Comparison of ENCODE assay signal across 10 cellular contexts in genomic region chr19:55319786-55320185, GRCh38. TPM values are rescaled to one million over a fixed set of nuclear protein-coding genes. Genes with fewer than 3 reads are reported as not detected.
DNase-seq lines count a peak whose midpoint lies in the region; ATAC-seq, FAIRE-seq and TF ChIP-seq lines count a peak whose summit lies in the region.
"Had no signal": no experiment of that assay in that cellular context is flagged by ENCODE, and none has a peak within 500 bp of the region (broad histone marks: within the 10 kb centered on the region; RNA-seq: fewer than 3 reads in every experiment).

No MANE protein-coding gene starts in this region.

- WGBS in H1 (ENCODE audit: extremely low coverage in 1 of 2, insufficient coverage in 1 of 2, insufficient read length in 1 of 2, insufficient replicate concordance in 2 of 2, low coverage in 1 of 2, low lambda C conversion rate in 2 of 2, missing lambda C conversion rate in 1 of 2), 2 experiments: 10% methylated on average over 21 of the region's 21 CpGs; no CpG with 5 or more reads in 1 of the 2 experiments

- POLR2A ChIA-PET in H1 (lab: Charles Lee; ENCODE audit: partially characterized antibody): interaction anchor here (0.6 to 4.3 kb wide), 6 partner anchors 14 to 254 kb away, joined by 3 to 23 read pairs (median 9); partner anchors contain the start of genes KMT5C and UBE2S
- POLR2A ChIA-PET in activated CD4-positive, alpha-beta memory T cell treated with anti-CD3 and anti-CD28 coated beads for 36 hours (lab: Charles Lee): no interaction called here

- H2BK120ac ChIP-seq in H1 (replicated peaks; ENCODE audit: low read depth, low read length): no peak overlapping the region

- H3K27ac Mint-ChIP-seq in nephron: peak overlapping the region in 1 of 3 experiments; percentile 49
- no peak overlapping the region for H3K27ac Mint-ChIP-seq in activated CD4-positive, alpha-beta memory T cell treated with anti-CD3 and anti-CD28 coated beads for 36 hours
- H3K27ac Mint-ChIP-seq: activated naive CD8-positive, alpha-beta T cell treated with anti-CD3 and anti-CD28 coated beads, Interleukin-2, amount 50 U/mL, for 24 hours; stimulated activated naive CD8-positive, alpha-beta T cell treated with anti-CD3 and anti-CD28 coated beads, Interleukin-15, Interleukin-2, amounts not matched to agents 100 ng/mL and 50 ng/mL, for 24 hours had no signal

- no peak overlapping the region for H2BK5ac ChIP-seq in H1 (ENCODE audit: low read depth, low read length)

- peak overlapping the region; percentile 73 for H4K8ac ChIP-seq in H1 (ENCODE audit: extremely low read depth, insufficient read depth, low read length)

- H3K36me3 ChIP-seq in H1 (ENCODE audit: control insufficient read depth in 2 of 4, insufficient read depth in 4 of 4, low read length in 3 of 4): no peaks in the 10 kb centered on the region

- no peak; a peak in 1 of 3 replicates for TF ChIP-seq POLR2A in H1 (IDR thresholded peaks at IDR 0.05; ENCODE audit: control extremely low read depth in 1 of 2, low read depth in 2 of 2, low read length in 2 of 2)

- no peak for FAIRE-seq in H1 (lab: Jason Lieb, UNC)

- H3K4me3 ChIP-seq in H1 (ENCODE audit: extremely low read depth in 1 of 4, insufficient read depth in 2 of 4, low read depth in 3 of 4, low read length in 4 of 4): peak overlapping the region; percentile 24 to 56 (median 37); a peak in 7 of 8 replicates

- DNase-seq in Daoy (ENCODE audit: low read depth) (peak; percentile 52), NCI-H146 treated with DMSO at 0.1 percent for 48 hours (lab: John Stamatoyannopoulos, UW; ENCODE audit: unreplicated experiment) (peak; percentile 54), H1 (ENCODE audit: low read depth in 1 of 2, low spot score in 2 of 2) (peak; percentile 61 to 93), NCI-H774 (lab: John Stamatoyannopoulos, UW) (no peak)
- no peak for DNase-seq in activated CD4-positive, alpha-beta memory T cell treated with anti-CD3 and anti-CD28 coated beads for 36 hours
- DNase-seq: activated naive CD8-positive, alpha-beta T cell treated with anti-CD3 and anti-CD28 coated beads, Interleukin-2, amount 50 U/mL, for 24 hours had no signal

- peaks cover 2% of the 10 kb centered on the region; the same call in 1 of the 2 replicates for H3K23me2 ChIP-seq in H1 (ENCODE audit: low read depth, low read length)

- no peak overlapping the region for H3K4ac ChIP-seq in H1 (replicated peaks; ENCODE audit: insufficient read length, low read depth, low read length)

- peak overlapping the region; percentile 57 for H4K5ac ChIP-seq in H1 (ENCODE audit: insufficient read length, low read depth, low read length)

- no peak overlapping the region for H3K56ac ChIP-seq in H1 (replicated peaks; ENCODE audit: insufficient read length, low read depth, low read length)

- H3K27ac ChIP-seq in H1 (ENCODE audit: low read depth, low read length): no peak overlapping the region

- TF ChIP-seq CTCF in H1 (IDR thresholded peaks at IDR 0.05; ENCODE audit: control extremely low read depth in 1 of 3, insufficient read depth in 1 of 3, low read depth in 1 of 3, low read length in 3 of 3): no peak
- TF ChIP-seq CTCF in nephron (IDR thresholded peaks at IDR 0.05; ENCODE audit: unreplicated experiment in 3 of 3): no peak

- no peak overlapping the region for H3K23ac ChIP-seq in H1 (ENCODE audit: insufficient read length)

- H3K27me3 ChIP-seq in H1 (replicated peaks in 1 of 4; ENCODE audit: control insufficient read depth in 3 of 4, extremely low read depth in 1 of 4, insufficient read depth in 3 of 4, low read length in 3 of 4): no peaks in the 10 kb centered on the region

- no peaks in the 10 kb centered on the region for H3K9me3 Mint-ChIP-seq in nephron
- H3K9me3 Mint-ChIP-seq in activated CD4-positive, alpha-beta memory T cell treated with anti-CD3 and anti-CD28 coated beads for 36 hours: no peaks in the 10 kb centered on the region
- H3K9me3 Mint-ChIP-seq: activated naive CD8-positive, alpha-beta T cell treated with anti-CD3 and anti-CD28 coated beads, Interleukin-2, amount 50 U/mL, for 24 hours; stimulated activated naive CD8-positive, alpha-beta T cell treated with anti-CD3 and anti-CD28 coated beads, Interleukin-15, Interleukin-2, amounts not matched to agents 100 ng/mL and 50 ng/mL, for 24 hours had no signal

- H3K9ac ChIP-seq in H1 (replicated peaks in 1 of 4; ENCODE audit: extremely low read depth in 1 of 4, low read depth in 3 of 4, low read length in 3 of 4): no peak overlapping the region; a peak in 1 of 7 replicates

- no peaks in the 10 kb centered on the region for H3K9me3 ChIP-seq in H1 (ENCODE audit: insufficient read depth in 2 of 2, low read depth in 1 of 2, low read length in 1 of 2)

- intact Hi-C loops in activated CD4-positive, alpha-beta memory T cell treated with anti-CD3 and anti-CD28 coated beads for 36 hours (cut with micrococcal nuclease): no loop called here

- H3K79me1 ChIP-seq in H1 (ENCODE audit: low read depth, low read length): no peaks in the 10 kb centered on the region

- peak overlapping the region; percentile 77 to 80 for H3K4me2 ChIP-seq in H1 (ENCODE audit: insufficient read depth in 1 of 2, low read depth in 2 of 2, low read length in 2 of 2)

- no peak overlapping the region for H2BK20ac ChIP-seq in H1 (ENCODE audit: low read length)

- CTCF ChIA-PET in H1 (lab: Charles Lee; ENCODE audit: partially characterized antibody): interaction anchor here (1.5 to 1.6 kb wide), 2 partner anchors 18 to 28 kb away, joined by 7 read pairs; no protein-coding TSS in a partner anchor
- CTCF ChIA-PET in activated CD4-positive, alpha-beta memory T cell treated with anti-CD3 and anti-CD28 coated beads for 36 hours (lab: Charles Lee): interaction anchor here (2.7 kb wide), 1 partner anchor 18 kb away, joined by 13 read pairs; no protein-coding TSS in a partner anchor

- no peak overlapping the region for H4K91ac ChIP-seq in H1 (replicated peaks; ENCODE audit: insufficient read length, low read length)

- peak overlapping the region; percentile 97; the same call in 1 of the 2 replicates for H2BK15ac ChIP-seq in H1 (ENCODE audit: low read length)

- no peaks in the 10 kb centered on the region for H4K20me1 ChIP-seq in H1 (replicated peaks in 1 of 2; ENCODE audit: control insufficient read depth in 1 of 2, insufficient read depth in 2 of 2, low read length in 2 of 2)

- H2BK12ac ChIP-seq in H1 (ENCODE audit: low read depth, low read length): 0 out of 2 replicates have a peak overlapping the region, but pooled peaks have one; percentile 60

- TF ChIP-seq RAD21 in H1 (IDR thresholded peaks at IDR 0.05 in 1 of 2, conservative IDR thresholded peaks at IDR 0.05 in 1 of 2; ENCODE audit: low read depth in 2 of 2, low read length in 2 of 2): no peak

- TF ChIP-seq EP300 in H1 (IDR thresholded peaks at IDR 0.05; ENCODE audit: borderline replicate concordance in 1 of 2, low read depth in 2 of 2, low read length in 2 of 2): no peak

- no peak overlapping the region for H3K14ac ChIP-seq in H1 (ENCODE audit: insufficient read length)

- H3K4me3 Mint-ChIP-seq in nephron: peak overlapping the region; percentile 61 to 80 (median 75)
- no peak overlapping the region for H3K4me3 Mint-ChIP-seq in activated CD4-positive, alpha-beta memory T cell treated with anti-CD3 and anti-CD28 coated beads for 36 hours
- H3K4me3 Mint-ChIP-seq: activated naive CD8-positive, alpha-beta T cell treated with anti-CD3 and anti-CD28 coated beads, Interleukin-2, amount 50 U/mL, for 24 hours; stimulated activated naive CD8-positive, alpha-beta T cell treated with anti-CD3 and anti-CD28 coated beads, Interleukin-15, Interleukin-2, amounts not matched to agents 100 ng/mL and 50 ng/mL, for 24 hours had no signal

- no peaks in the 10 kb centered on the region for H3K36me3 Mint-ChIP-seq in nephron (ENCODE audit: low read depth)
- no peaks in the 10 kb centered on the region for H3K36me3 Mint-ChIP-seq in activated CD4-positive, alpha-beta memory T cell treated with anti-CD3 and anti-CD28 coated beads for 36 hours

- H3K27me3 Mint-ChIP-seq in nephron (ENCODE audit: low read depth): peaks cover 14% of the 10 kb centered on the region
- peaks cover 9% of the 10 kb centered on the region for H3K27me3 Mint-ChIP-seq in activated CD4-positive, alpha-beta memory T cell treated with anti-CD3 and anti-CD28 coated beads for 36 hours

- ATAC-seq in HG03097 (IDR thresholded peaks at IDR 0.05; ENCODE audit: low FRiP score, unreplicated experiment) (no peak), HG02678 (IDR thresholded peaks at IDR 0.05; ENCODE audit: unreplicated experiment) (no peak)
- ATAC-seq: activated naive CD8-positive, alpha-beta T cell treated with anti-CD3 and anti-CD28 coated beads, Interleukin-2, amount 50 U/mL, for 24 hours had no signal

- peaks cover 0 to 10% (median 5%) of the 10 kb centered on the region in 4 experiments; a peak in 6 of 7 replicates for H3K4me1 ChIP-seq in H1 (replicated peaks in 1 of 4; ENCODE audit: control insufficient read depth in 3 of 4, insufficient read depth in 4 of 4, low read length in 3 of 4)

- H3K79me2 ChIP-seq in H1 (ENCODE audit: control insufficient read depth in 1 of 2, insufficient read depth in 2 of 2, low read length in 2 of 2): no peaks in the 10 kb centered on the region

- no peak overlapping the region for H2AK5ac ChIP-seq in H1 (ENCODE audit: low read depth, low read length)

- peak overlapping the region; percentile 74 for H2AFZ ChIP-seq in H1 (ENCODE audit: low read length)

- H3K4me1 Mint-ChIP-seq in nephron: no peaks in the 10 kb centered on the region
- no peaks in the 10 kb centered on the region for H3K4me1 Mint-ChIP-seq in activated CD4-positive, alpha-beta memory T cell treated with anti-CD3 and anti-CD28 coated beads for 36 hours (ENCODE audit: low read depth)
- H3K4me1 Mint-ChIP-seq: activated naive CD8-positive, alpha-beta T cell treated with anti-CD3 and anti-CD28 coated beads, Interleukin-2, amount 50 U/mL, for 24 hours had no signal

- H3K18ac ChIP-seq in H1 (ENCODE audit: extremely low read depth, low read length): peak overlapping the region; percentile 97

RNA-seq across cellular contexts. Expression of gene TMEM150B, which starts 5.4 kb away (rescaled TPM):
- total RNA-seq in Daoy (2014; rRNA removed; shearing (Covaris generic)): not detected in 2 replicates
- total RNA-seq in H1 (2021; fragmentation: NEBNext Ultra II Directional; extraction: Animal tissue kit (Norgen Biotek cat#: 25700)): 0.88 and 0.91 TPM in 2 replicates
- 0.41 and 0.46 TPM in 2 replicates for polyA plus RNA-seq in H1 (2011; rRNA removed)
- 0.39 TPM for polyA plus RNA-seq in H1 (2011; cell fraction: cytosol; rRNA removed)
- polyA plus RNA-seq in H1 (2011; cell fraction: nucleus; rRNA removed): 0.27 TPM
- polyA plus RNA-seq in H1 (2012, experiment 1 of 2): 0.20 to 0.63 TPM (median 0.27 TPM) in 3 of 4 replicates, not detected in the other
- 0.31 TPM for polyA plus RNA-seq in H1 (2012, experiment 2 of 2)
- polyA plus RNA-seq in H1 (2013, experiment 1 of 2): 0.34 TPM
- polyA plus RNA-seq in H1 (2013, experiment 2 of 2): 0.22 TPM
- 0.35 TPM in 1 of 2 replicates, not detected in the other for polyA minus RNA-seq in H1 (2011; rRNA and poly(A)+ RNA removed)
- not detected for polyA minus RNA-seq in H1 (2011; cell fraction: cytosol; rRNA and poly(A)+ RNA removed)
- not detected for polyA minus RNA-seq in H1 (2011; cell fraction: nucleus; rRNA and poly(A)+ RNA removed)
- total RNA-seq in activated CD4-positive, alpha-beta memory T cell treated with anti-CD3 and anti-CD28 coated beads for 36 hours: not detected

RNA-seq across cellular contexts. Expression of gene KMT5C, which starts 19.9 kb away (rescaled TPM):
- total RNA-seq in Daoy (2014; rRNA removed; shearing (Covaris generic)): 8.5 and 8.9 TPM in 2 replicates
- total RNA-seq in H1 (2021; fragmentation: NEBNext Ultra II Directional; extraction: Animal tissue kit (Norgen Biotek cat#: 25700)): 31.5 and 33.4 TPM in 2 replicates
- polyA plus RNA-seq in H1 (2011; rRNA removed): 24.9 and 59.4 TPM in 2 replicates
- 51.5 TPM for polyA plus RNA-seq in H1 (2011; cell fraction: cytosol; rRNA removed)
- polyA plus RNA-seq in H1 (2011; cell fraction: nucleus; rRNA removed): 148 TPM
- polyA plus RNA-seq in H1 (2012, experiment 1 of 2): 23.9 to 39.0 TPM (median 36.7 TPM) in 4 replicates
- polyA plus RNA-seq in H1 (2012, experiment 2 of 2): 19.9 TPM
- 19.6 TPM for polyA plus RNA-seq in H1 (2013, experiment 1 of 2)
- 16.4 TPM for polyA plus RNA-seq in H1 (2013, experiment 2 of 2)
- polyA minus RNA-seq in H1 (2011; rRNA and poly(A)+ RNA removed): 11.4 and 23.8 TPM in 2 replicates
- polyA minus RNA-seq in H1 (2011; cell fraction: cytosol; rRNA and poly(A)+ RNA removed): 15.4 TPM
- polyA minus RNA-seq in H1 (2011; cell fraction: nucleus; rRNA and poly(A)+ RNA removed): 45.0 TPM
- 10 to 100 TPM; 34.2 to 35.2 TPM for total RNA-seq in activated CD4-positive, alpha-beta memory T cell treated with anti-CD3 and anti-CD28 coated beads for 36 hours

RNA-seq across cellular contexts. Expression of gene COX6B2, which starts 34.7 kb away (rescaled TPM):
- total RNA-seq in Daoy (2014; rRNA removed; shearing (Covaris generic)): not detected in 2 replicates
- total RNA-seq in H1 (2021; fragmentation: NEBNext Ultra II Directional; extraction: Animal tissue kit (Norgen Biotek cat#: 25700)): 6.4 and 6.5 TPM in 2 replicates
- 4.9 and 12.2 TPM in 2 replicates for polyA plus RNA-seq in H1 (2011; rRNA removed)
- polyA plus RNA-seq in H1 (2011; cell fraction: cytosol; rRNA removed): 8.4 TPM
- polyA plus RNA-seq in H1 (2011; cell fraction: nucleus; rRNA removed): 45.5 TPM
- 3.7 to 7.0 TPM (median 4.7 TPM) in 4 replicates for polyA plus RNA-seq in H1 (2012, experiment 1 of 2)
- 2.4 TPM for polyA plus RNA-seq in H1 (2012, experiment 2 of 2)
- polyA plus RNA-seq in H1 (2013, experiment 1 of 2): 4.6 TPM
- 3.5 TPM for polyA plus RNA-seq in H1 (2013, experiment 2 of 2)
- 2.6 and 7.3 TPM in 2 replicates for polyA minus RNA-seq in H1 (2011; rRNA and poly(A)+ RNA removed)
- 3.2 TPM for polyA minus RNA-seq in H1 (2011; cell fraction: cytosol; rRNA and poly(A)+ RNA removed)
- polyA minus RNA-seq in H1 (2011; cell fraction: nucleus; rRNA and poly(A)+ RNA removed): 3.5 TPM
- total RNA-seq in activated CD4-positive, alpha-beta memory T cell treated with anti-CD3 and anti-CD28 coated beads for 36 hours: under 1 TPM; 0.15 to 0.81 TPM

RNA-seq across cellular contexts. Expression of gene BRSK1, which starts 36.0 kb away (rescaled TPM):
- total RNA-seq in Daoy (2014; rRNA removed; shearing (Covaris generic)): 6.3 and 9.0 TPM in 2 replicates
- total RNA-seq in H1 (2021; fragmentation: NEBNext Ultra II Directional; extraction: Animal tissue kit (Norgen Biotek cat#: 25700)): 32.7 and 33.6 TPM in 2 replicates
- 27.6 and 55.2 TPM in 2 replicates for polyA plus RNA-seq in H1 (2011; rRNA removed)
- 51.4 TPM for polyA plus RNA-seq in H1 (2011; cell fraction: cytosol; rRNA removed)
- polyA plus RNA-seq in H1 (2011; cell fraction: nucleus; rRNA removed): 281 TPM
- polyA plus RNA-seq in H1 (2012, experiment 1 of 2): 32.1 to 43.0 TPM (median 39.5 TPM) in 4 replicates
- polyA plus RNA-seq in H1 (2012, experiment 2 of 2): 19.0 TPM
- polyA plus RNA-seq in H1 (2013, experiment 1 of 2): 19.6 TPM
- 16.3 TPM for polyA plus RNA-seq in H1 (2013, experiment 2 of 2)
- polyA minus RNA-seq in H1 (2011; rRNA and poly(A)+ RNA removed): 10.9 and 17.1 TPM in 2 replicates
- 14.6 TPM for polyA minus RNA-seq in H1 (2011; cell fraction: cytosol; rRNA and poly(A)+ RNA removed)
- polyA minus RNA-seq in H1 (2011; cell fraction: nucleus; rRNA and poly(A)+ RNA removed): 30.8 TPM
- total RNA-seq in activated CD4-positive, alpha-beta memory T cell treated with anti-CD3 and anti-CD28 coated beads for 36 hours: 1 to 10 TPM; 3.3 to 5.6 TPM

RNA-seq across cellular contexts. Expression of gene HSPBP1, which starts 39.9 kb away (rescaled TPM):
- 104 and 113 TPM in 2 replicates for total RNA-seq in Daoy (2014; rRNA removed; shearing (Covaris generic))
- total RNA-seq in H1 (2021; fragmentation: NEBNext Ultra II Directional; extraction: Animal tissue kit (Norgen Biotek cat#: 25700)): 63.4 and 68.8 TPM in 2 replicates
- polyA plus RNA-seq in H1 (2011; rRNA removed): 100 and 111 TPM in 2 replicates
- 86.6 TPM for polyA plus RNA-seq in H1 (2011; cell fraction: cytosol; rRNA removed)
- polyA plus RNA-seq in H1 (2011; cell fraction: nucleus; rRNA removed): 74.0 TPM
- polyA plus RNA-seq in H1 (2012, experiment 1 of 2): 44.6 to 69.6 TPM (median 66.9 TPM) in 4 replicates
- 84.2 TPM for polyA plus RNA-seq in H1 (2012, experiment 2 of 2)
- polyA plus RNA-seq in H1 (2013, experiment 1 of 2): 34.0 TPM
- 34.1 TPM for polyA plus RNA-seq in H1 (2013, experiment 2 of 2)
- 16.1 and 17.2 TPM in 2 replicates for polyA minus RNA-seq in H1 (2011; rRNA and poly(A)+ RNA removed)
- polyA minus RNA-seq in H1 (2011; cell fraction: cytosol; rRNA and poly(A)+ RNA removed): 28.0 TPM
- polyA minus RNA-seq in H1 (2011; cell fraction: nucleus; rRNA and poly(A)+ RNA removed): 21.6 TPM
- 10 to 100 TPM; 45.0 to 45.4 TPM for total RNA-seq in activated CD4-positive, alpha-beta memory T cell treated with anti-CD3 and anti-CD28 coated beads for 36 hours

Comparison
In these comparisons a context has a peak if more than half of its experiments do, and no peak if none do; other contexts are left out.
1. DNase-seq: peak in Daoy (single experiment), NCI-H146 treated with DMSO at 0.1 percent for 48 hours (single experiment) and H1 (2 of 2); none in NCI-H774 (single experiment) and activated CD4-positive, alpha-beta memory T cell treated with anti-CD3 and anti-CD28 coated beads for 36 hours (single experiment).